9 cellular contexts compared by ENCODE assay signal in the genomic region with DNA sequence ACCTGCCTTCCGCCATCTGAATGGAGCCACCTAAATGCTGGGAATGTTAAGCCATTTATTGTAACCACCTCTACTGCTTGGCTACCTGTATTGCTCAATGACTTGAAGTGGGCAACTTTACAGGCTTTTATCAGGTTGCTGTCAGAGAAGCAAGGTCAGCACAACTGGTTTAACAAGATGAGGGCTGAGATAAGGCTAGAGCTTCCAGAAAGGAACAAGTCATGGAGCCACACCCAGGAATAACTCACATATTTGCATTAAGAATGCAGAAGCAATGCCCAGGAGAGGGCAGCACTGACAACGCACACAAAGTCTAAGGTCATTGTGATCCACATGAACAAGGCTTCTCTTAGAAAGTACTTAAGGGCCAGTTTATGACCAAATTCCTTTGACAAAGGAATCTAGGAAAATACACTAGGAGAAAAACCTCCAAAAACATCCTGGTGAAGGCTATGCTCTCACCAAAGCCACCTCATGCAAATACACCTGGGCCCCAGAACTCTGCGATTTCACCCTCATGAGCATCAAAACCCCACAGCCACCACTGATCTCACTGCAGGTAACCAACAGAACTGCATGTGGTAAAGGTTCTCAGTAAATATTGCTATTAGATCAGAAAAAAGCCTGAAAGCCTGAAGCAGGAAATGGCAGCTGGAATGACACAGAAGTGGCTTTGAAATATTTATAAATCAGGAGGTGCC. TPM values are rescaled to one million over a fixed set of nuclear protein-coding genes. Genes with fewer than 3 reads are reported as not detected.
DNase-seq lines count a peak whose midpoint lies in the region; ATAC-seq and TF ChIP-seq lines count a peak whose summit lies in the region.
"Had no signal": no experiment of that assay in that cellular context is flagged by ENCODE, and none has a peak within 500 bp of the region (broad histone marks: within the 10 kb centered on the region; RNA-seq: fewer than 3 reads in every experiment).

No MANE protein-coding gene starts in this region.

- no peak overlapping the region for H3K4me3 Mint-ChIP-seq in T-cell
- peak overlapping the region; percentile 25 for H3K4me3 Mint-ChIP-seq in endothelial cell (ENCODE audit: unreplicated experiment)

- DNase-seq in Daoy (ENCODE audit: low read depth) (peak; percentile 56), HPDE6-E6E7 (ENCODE audit: extremely low spot score) (peak; percentile 86), T-cell (peak in 19 of 34 experiments; percentile 1 to 36 (median 12)), endothelial cell (ENCODE audit: low spot score) (peak; percentile 33), KG1 (lab: John Stamatoyannopoulos, UW) (no peak)

- H3K9me3 Mint-ChIP-seq in T-cell (no peaks in the 10 kb centered on the region), endothelial cell (ENCODE audit: unreplicated experiment) (no peaks in the 10 kb centered on the region)

- no peaks in the 10 kb centered on the region for H3K27me3 Mint-ChIP-seq in T-cell
- H3K27me3 Mint-ChIP-seq in endothelial cell (ENCODE audit: unreplicated experiment) = peaks cover 2% of the 10 kb centered on the region

- POLR2A ChIA-PET in T-cell (lab: Charles Lee) = no interaction called here

- no peak for TF ChIP-seq CTCF in endothelial cell (IDR thresholded peaks at IDR 0.05; ENCODE audit: unreplicated experiment)

- H3K4me1 ChIP-seq in mucosa of stomach (ENCODE audit: control insufficient read depth, insufficient read depth, low read length) = peaks cover 36% of the 10 kb centered on the region

- no peaks in the 10 kb centered on the region for H3K36me3 ChIP-seq in mucosa of stomach (ENCODE audit: control insufficient read depth, insufficient read depth, low read length)
- H3K36me3 ChIP-seq: tibial nerve had no signal

- CTCF ChIA-PET in T-cell (lab: Charles Lee) = interaction anchor here in 1 of 2 donors (2.3 kb wide), 1 partner anchor 792 kb away, joined by 6 read pairs; no protein-coding TSS in a partner anchor

- H3K36me3 Mint-ChIP-seq in T-cell = no peaks in the 10 kb centered on the region
- peaks cover 4% of the 10 kb centered on the region for H3K36me3 Mint-ChIP-seq in endothelial cell (ENCODE audit: low read depth, unreplicated experiment)

- ATAC-seq in GM21360 (IDR thresholded peaks at IDR 0.05; ENCODE audit: unreplicated experiment) = peak; percentile 71
- ATAC-seq in T-cell (replicated peaks in 1 of 4) = peak in 3 of 4 experiments; percentile 36 to 86 (median 48)
- ATAC-seq in HG03039 (IDR thresholded peaks at IDR 0.05; ENCODE audit: unreplicated experiment) = no peak

- H3K27me3 ChIP-seq in mucosa of stomach (ENCODE audit: control insufficient read depth, insufficient read depth, low read length) = no peaks in the 10 kb centered on the region
- H3K27me3 ChIP-seq: tibial nerve had no signal

- H3K4me3 ChIP-seq in mucosa of stomach (ENCODE audit: low read length) = no peak overlapping the region
- H3K4me3 ChIP-seq: tibial nerve had no signal

- H3K27ac Mint-ChIP-seq in T-cell (peak overlapping the region in 1 of 2 donors; percentile 46), endothelial cell (ENCODE audit: unreplicated experiment) (peak overlapping the region; percentile 96)

- peaks cover 38 to 51% (median 45%) of the 10 kb centered on the region in 3 donors for H3K4me1 Mint-ChIP-seq in T-cell
- H3K4me1 Mint-ChIP-seq in endothelial cell (ENCODE audit: unreplicated experiment) = peaks cover 31% of the 10 kb centered on the region

- H3K9ac ChIP-seq in mucosa of stomach (ENCODE audit: low read length) = peak overlapping the region; percentile 43

- no peaks in the 10 kb centered on the region for H3K9me3 ChIP-seq in mucosa of stomach (ENCODE audit: control insufficient read depth, low read length)
- H3K9me3 ChIP-seq: tibial nerve had no signal

RNA-seq across cellular contexts. Expression of a gene that starts 15.0 kb away (rescaled TPM):
- total RNA-seq in Daoy (2014; rRNA removed; shearing (Covaris generic)) = 0.51 and 1.5 TPM in 2 replicates
- 1 to 10 TPM in 1 of 5 donors, under 1 TPM in 4; 0.70 to 1.3 (median 0.85) TPM for total RNA-seq in T-cell
- total RNA-seq in endothelial cell (ENCODE audit: unreplicated experiment) = 7.2 TPM

RNA-seq across cellular contexts. Expression of a gene that starts 15.5 kb away (rescaled TPM):
- total RNA-seq in Daoy (2014; rRNA removed; shearing (Covaris generic)) = 6.8 and 11.9 TPM in 2 replicates
- total RNA-seq in T-cell = 10 to 100 TPM in 4 of 5 donors, 1 to 10 TPM in 1; 9.7 to 15.0 (median 10.1) TPM
- total RNA-seq in endothelial cell (ENCODE audit: unreplicated experiment) = 45.0 TPM
